Comparison of ENCODE assay signal across 16 cellular contexts in genomic region chr17:46125831-46126230, GRCh38.
DNase-seq lines count a peak whose midpoint lies in the region; ATAC-seq and TF ChIP-seq lines count a peak whose summit lies in the region.
"Had no signal": no experiment of that assay in that cellular context is flagged by ENCODE, and none has a peak within 500 bp of the region (broad histone marks: within the 10 kb centered on the region; RNA-seq: fewer than 3 reads in every experiment).

No MANE protein-coding gene starts in this region.

- no peaks in the 10 kb centered on the region for H3K9me3 ChIP-seq in PC-9 (ENCODE audit: insufficient read depth, low read depth)
- no peaks in the 10 kb centered on the region for H3K9me3 ChIP-seq in thyroid gland
- H3K9me3 ChIP-seq: HAP-1 had no signal

- no peak overlapping the region for H3K4me3 ChIP-seq in GM23338
- no peak overlapping the region for H3K4me3 ChIP-seq in PC-9
- no peak overlapping the region for H3K4me3 ChIP-seq in cardiac fibroblast (replicated peaks in 1 of 2; ENCODE audit: low read depth in 2 of 2, low read length in 2 of 2)
- H3K4me3 ChIP-seq in thyroid gland (replicated peaks in 1 of 3), result no peak overlapping the region
- H3K4me3 ChIP-seq: HAP-1 had no signal

- no peak overlapping the region for H2AFZ ChIP-seq in GM23338
- H2AFZ ChIP-seq in PC-9, result no peak overlapping the region

- peak overlapping the region; percentile 29; the same call in 1 of the 2 replicates for H3K4me2 ChIP-seq in GM23338
- no peak overlapping the region for H3K4me2 ChIP-seq in PC-9

- H3K4me1 ChIP-seq in GM23338 (ENCODE audit: insufficient read depth), result peaks cover 74% of the 10 kb centered on the region
- no peaks in the 10 kb centered on the region for H3K4me1 ChIP-seq in PC-9 (replicated peaks; ENCODE audit: insufficient read depth)
- H3K4me1 ChIP-seq in thyroid gland, result peaks cover 51 to 68% of the 10 kb centered on the region in 2 donors

- H3K4me3 Mint-ChIP-seq in GM23338, result no peak overlapping the region

- no peaks in the 10 kb centered on the region for H3K9me3 Mint-ChIP-seq in GM23338
- H3K9me3 Mint-ChIP-seq: CD4-positive, alpha-beta memory T cell had no signal

- ATAC-seq in GM23338 (no peak), GM21723 (IDR thresholded peaks at IDR 0.05; ENCODE audit: unreplicated experiment) (no peak), GM18907 (IDR thresholded peaks at IDR 0.05; ENCODE audit: unreplicated experiment) (no peak)
- ATAC-seq: SK-N-SH treated with all-trans-retinoic acid at 6 μM for 48 hours had no signal

- intact Hi-C loops in PC-9 (cut with micrococcal nuclease; ENCODE audit: unreplicated experiment) (no loop called here), thyroid gland (cut with DNase I) (no loop called here)

- no peak for TF ChIP-seq CTCF in GM23338 (conservative IDR thresholded peaks at IDR 0.05; ENCODE audit: low read depth in 2 of 2)
- TF ChIP-seq CTCF in PC-9 (conservative IDR thresholded peaks at IDR 0.05), result no peak
- TF ChIP-seq CTCF in cardiac fibroblast (IDR thresholded peaks at IDR 0.05; ENCODE audit: low read depth, low read length), result no peak
- no peak for TF ChIP-seq CTCF in thyroid gland (IDR thresholded peaks at IDR 0.05)

- WGBS in thyroid gland, 2 donors, result 94 to 98% methylated on average over 6 of the region's 6 CpGs

- no peaks in the 10 kb centered on the region for H3K36me3 Mint-ChIP-seq in GM23338 (ENCODE audit: low read depth)

- H3K27me3 Mint-ChIP-seq in GM23338 (ENCODE audit: insufficient read depth, low read depth, poor library complexity), result peaks cover 2% of the 10 kb centered on the region
- H3K27me3 Mint-ChIP-seq: CD4-positive, alpha-beta memory T cell had no signal

- H3K9me2 ChIP-seq in GM23338 (ENCODE audit: insufficient read depth), result no peaks in the 10 kb centered on the region
- H3K9me2 ChIP-seq in PC-9 (ENCODE audit: insufficient read depth), result no peaks in the 10 kb centered on the region

- H3F3A ChIP-seq in GM23338 (replicated peaks; ENCODE audit: low read depth) (no peaks in the 10 kb centered on the region), PC-9 (ENCODE audit: insufficient read depth, low read depth) (peaks cover 22% of the 10 kb centered on the region; the same call in 1 of the 2 replicates)

- H3K79me2 ChIP-seq in GM23338 (replicated peaks; ENCODE audit: insufficient read depth) (peaks cover 99% of the 10 kb centered on the region), PC-9 (ENCODE audit: low read depth) (peaks cover 98% of the 10 kb centered on the region)

- H3K27ac ChIP-seq in GM23338 (ENCODE audit: low read depth), result no peak overlapping the region
- 0 out of 2 replicates have a peak overlapping the region, but pooled peaks have one; percentile 2 for H3K27ac ChIP-seq in PC-9
- no peak overlapping the region for H3K27ac ChIP-seq in thyroid gland

- DNase-seq in GM23338 (ENCODE audit: low spot score), result no peak
- DNase-seq in PC-9, result no peak
- peak; percentile 14 to 66 for DNase-seq in cardiac fibroblast (ENCODE audit: low read depth in 2 of 2)
- DNase-seq in non-pigmented ciliary epithelial cell (ENCODE audit: low read depth), result peak; percentile 23
- DNase-seq in thyroid gland, result no peak
- no peak for DNase-seq in AG08395 (ENCODE audit: low spot score)
- DNase-seq: CD4-positive, alpha-beta memory T cell; DND-41; NCI-H146; NCI-H2227 treated with DMSO at 0.1 percent for 48 hours; NCI-H526 treated with DMSO at 0.1 percent for 48 hours; Right ventricle myocardium superior had no signal

- H3K27me3 ChIP-seq in GM23338 (ENCODE audit: insufficient read depth) (no peaks in the 10 kb centered on the region), PC-9 (ENCODE audit: insufficient read depth, low read depth) (no peaks in the 10 kb centered on the region), thyroid gland (no peaks in the 10 kb centered on the region)

- H3K36me3 ChIP-seq in GM23338 (ENCODE audit: insufficient read depth), result no peaks in the 10 kb centered on the region
- H3K36me3 ChIP-seq in PC-9 (ENCODE audit: low read depth), result no peaks in the 10 kb centered on the region
- H3K36me3 ChIP-seq in thyroid gland, result no peaks in the 10 kb centered on the region
- H3K36me3 ChIP-seq: HAP-1 had no signal

- H4K20me1 ChIP-seq in GM23338 (replicated peaks; ENCODE audit: insufficient read depth) (peaks cover 87% of the 10 kb centered on the region), PC-9 (ENCODE audit: insufficient read depth) (peaks cover 97% of the 10 kb centered on the region)

- peaks cover 73% of the 10 kb centered on the region for H3K4me1 Mint-ChIP-seq in GM23338

- POLR2A ChIA-PET in PC-9 (lab: Charles Lee; ENCODE audit: unreplicated experiment), result interaction anchor here (0.6 kb wide), 1 partner anchor 19 kb away, joined by 3 read pairs; no protein-coding TSS in a partner anchor

- TF ChIP-seq POLR2A in thyroid gland (IDR thresholded peaks at IDR 0.05), result no peak

- BruUV-seq in PC-9 (replicated peaks; lab: Mats Ljungman, UMichigan), result no TSS peak

- CTCF ChIA-PET in PC-9 (lab: Charles Lee), result no interaction called here

- H3K27ac Mint-ChIP-seq in GM23338, result no peak overlapping the region

TF ChIP-seq in GM23338, 12 proteins besides CTCF, POLR2A, EP300 and RAD21 (continues in another document):
- TF ChIP-seq ZNF331 (CRISPR knock-in tag; IDR thresholded peaks at IDR 0.05; ENCODE audit: low read depth), result no peak
- TF ChIP-seq ZNF462 (CRISPR knock-in tag; IDR thresholded peaks at IDR 0.05), result no peak
- no peak for TF ChIP-seq NANOG (IDR thresholded peaks at IDR 0.05; ENCODE audit: borderline replicate concordance)
- no peak for TF ChIP-seq JUNB (IDR thresholded peaks at IDR 0.05; ENCODE audit: unreplicated experiment)
- no peak for TF ChIP-seq EZH2phosphoT487 (IDR thresholded peaks at IDR 0.05; ENCODE audit: unreplicated experiment)
- no peak for TF ChIP-seq EZH2 (IDR thresholded peaks at IDR 0.05; ENCODE audit: low read depth, unreplicated experiment)
- TF ChIP-seq STAT1 (IDR thresholded peaks at IDR 0.05; ENCODE audit: unreplicated experiment), result no peak

Comparison
In these comparisons a context has a peak if more than half of its experiments do, and no peak if none do; other contexts are left out.
1. DNase-seq: peak in cardiac fibroblast (2 of 2) and non-pigmented ciliary epithelial cell (single experiment); none in GM23338 (single experiment), PC-9 (0 of 2), thyroid gland (0 of 2) and AG08395 (single experiment).